In the genomic region with DNA sequence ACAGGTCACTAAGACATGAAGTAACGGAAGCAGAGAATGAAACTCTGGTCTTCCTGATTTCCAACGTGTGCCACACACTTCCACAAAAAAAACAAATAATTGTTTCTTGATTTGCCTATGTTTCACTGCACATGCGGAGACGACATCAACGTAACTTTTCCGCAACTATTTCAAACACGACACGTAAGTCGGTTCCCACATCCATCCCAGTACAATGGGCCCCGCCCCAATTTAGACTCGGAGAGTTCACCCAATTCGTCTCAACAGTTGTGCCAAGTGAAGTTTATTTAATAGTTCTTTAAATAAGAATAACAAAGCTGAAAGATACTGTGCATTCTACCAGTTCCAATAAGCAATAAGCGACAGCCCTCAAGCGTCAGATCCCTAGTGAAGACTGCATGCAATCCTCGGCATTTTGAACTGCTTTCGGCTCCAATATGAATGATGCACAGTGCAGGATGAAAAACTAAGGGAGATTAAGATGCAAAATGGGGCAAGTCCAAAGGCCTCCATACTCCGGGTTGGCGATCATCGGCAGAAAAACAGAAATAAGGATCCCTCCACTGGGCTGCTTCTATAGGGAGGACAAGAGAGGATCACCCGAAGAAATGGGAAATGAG, we compare ENCODE assay signal across 8 cellular contexts. TPM values are rescaled to one million over a fixed set of nuclear protein-coding genes. Genes with fewer than 3 reads are reported as not detected.
A peak's percentile ranks its signal among the peaks of the same experiment; 100 is the strongest.
DNase-seq lines count a peak whose midpoint lies in the region; ATAC-seq and TF ChIP-seq lines count a peak whose summit lies in the region.

No MANE protein-coding gene starts in this region.

- intact Hi-C loops in OCI-LY7 (cut with micrococcal nuclease; ENCODE audit: unreplicated experiment) (loop anchor here (1.0 kb wide), 2 partner anchors 33 to 193 kb away; partner anchors contain the start of gene FAM161A), breast epithelium (cut with DNase I; ENCODE audit: low total_unique reads) (no loop called here), stomach (cut with DNase I; ENCODE audit: low total_unique reads) (no loop called here)

- POLR2A ChIA-PET in AG04450 (lab: Yijun Ruan, JAX): no interaction called here
- POLR2A ChIA-PET in OCI-LY7 (lab: Charles Lee): interaction anchor here (0.6 to 1.6 kb wide), 3 partner anchors 20 to 110 kb away, joined by 4 to 6 read pairs (median 5); partner anchors contain the start of gene FAM161A

- H3K9me3 ChIP-seq in AG04450 (ENCODE audit: control insufficient read depth, insufficient read depth, low read length) (no peaks in the 10 kb centered on the region; the same call in 1 of the 2 replicates), OCI-LY7 (ENCODE audit: low read length) (no peaks in the 10 kb centered on the region), breast epithelium (no peaks in the 10 kb centered on the region), stomach (no peaks in the 10 kb centered on the region)

- peaks cover 23% of the 10 kb centered on the region for H4K20me1 ChIP-seq in OCI-LY7 (ENCODE audit: insufficient read depth, low read length)

- 0% methylated on average over 20 of the region's 20 CpGs for WGBS in stomach, 5 donors

- CTCF ChIA-PET in AG04450 (lab: Charles Lee): interaction anchor here (0.9 kb wide), 1 partner anchor 752 kb away, joined by 3 read pairs; no protein-coding TSS in a partner anchor
- CTCF ChIA-PET in OCI-LY7 (lab: Charles Lee; ENCODE audit: unreplicated experiment): no interaction called here

- peaks cover 57% of the 10 kb centered on the region for H3K79me2 ChIP-seq in OCI-LY7 (ENCODE audit: insufficient read depth, low read depth, low read length)

- TF ChIP-seq CTCF in AG04450 (IDR thresholded peaks at IDR 0.05; ENCODE audit: low read depth, low read length) (no peak), OCI-LY7 (conservative IDR thresholded peaks at IDR 0.05; ENCODE audit: low read length) (no peak), breast epithelium (IDR thresholded peaks at IDR 0.05) (no peak), stomach (IDR thresholded peaks at IDR 0.05) (peak in 1 of 7 experiments; percentile 1)

- H2AFZ ChIP-seq in OCI-LY7 (ENCODE audit: low read length): peak overlapping the region; percentile 58; the same call in 1 of the 2 replicates

- peak overlapping the region; percentile 95 for H3K4me3 ChIP-seq in AG04450 (ENCODE audit: low read depth, low read length)
- H3K4me3 ChIP-seq in OCI-LY7 (ENCODE audit: low read depth, low read length, poor library complexity, severe bottlenecking): peak overlapping the region; percentile 88
- H3K4me3 ChIP-seq in breast epithelium: peak overlapping the region; percentile 79 to 94 (median 92)
- H3K4me3 ChIP-seq in stomach: peak overlapping the region; percentile 73 to 92 (median 84)

- H3K9me2 ChIP-seq in OCI-LY7 (ENCODE audit: insufficient read depth, low read length): no peaks in the 10 kb centered on the region

- H3K4me1 ChIP-seq in OCI-LY7 (ENCODE audit: insufficient read depth, low read length, poor library complexity, severe bottlenecking) (peaks cover 22% of the 10 kb centered on the region), breast epithelium (peaks cover 0 to 10% of the 10 kb centered on the region in 2 donors), stomach (peaks cover 18 to 33% (median 26%) of the 10 kb centered on the region in 4 donors)

- H3K27me3 ChIP-seq in AG04450 (ENCODE audit: control insufficient read depth, insufficient read depth, low read length) (no peaks in the 10 kb centered on the region), breast epithelium (no peaks in the 10 kb centered on the region), stomach (no peaks in the 10 kb centered on the region)

- H3K36me3 ChIP-seq in OCI-LY7 (ENCODE audit: insufficient read depth, low read length): peaks cover 54% of the 10 kb centered on the region
- no peaks in the 10 kb centered on the region for H3K36me3 ChIP-seq in breast epithelium
- H3K36me3 ChIP-seq in stomach: peaks cover 12 to 37% (median 30%) of the 10 kb centered on the region in 4 donors

- no peak for TF ChIP-seq EP300 in stomach (IDR thresholded peaks at IDR 0.05)

- peak overlapping the region; percentile 74 for H3K4me2 ChIP-seq in OCI-LY7 (ENCODE audit: low read length)

- no TSS peak for BruUV-seq in OCI-LY7 (replicated peaks; lab: Mats Ljungman, UMichigan)

- peak overlapping the region; percentile 98 for H3K27ac ChIP-seq in AG04450 (ENCODE audit: low read depth, low read length)
- peak overlapping the region; percentile 64 for H3K27ac ChIP-seq in OCI-LY7 (ENCODE audit: low read depth, low read length, poor library complexity, severe bottlenecking)
- H3K27ac ChIP-seq in breast epithelium: peak overlapping the region; percentile 96 to 98
- H3K27ac ChIP-seq in stomach: peak overlapping the region; percentile 91 to 100 (median 97)

- TF ChIP-seq POLR2A in breast epithelium (IDR thresholded peaks at IDR 0.05) (no peak), stomach (IDR thresholded peaks at IDR 0.05) (no peak)

- no peak for DNase-seq in AG04450 (ENCODE audit: low read depth, low spot score)
- peak; percentile 18 for DNase-seq in OCI-LY7 (ENCODE audit: low spot score)
- DNase-seq in breast epithelium (ENCODE audit: low spot score in 2 of 2): no peak
- DNase-seq in left lobe of liver (ENCODE audit: low spot score): no peak
- no peak for DNase-seq in stomach
- no peak for DNase-seq in iPS-NIHi7 (ENCODE audit: extremely low spot score)

- peak; percentile 17 for ATAC-seq in GM18511 (IDR thresholded peaks at IDR 0.05; ENCODE audit: unreplicated experiment)
- peak; percentile 24 for ATAC-seq in left lobe of liver
- ATAC-seq in HG03196 (IDR thresholded peaks at IDR 0.05; ENCODE audit: unreplicated experiment): no peak

RNA-seq across cellular contexts. Expression of gene CCT4, which starts 0.7 kb away (rescaled TPM):
- 136 and 170 TPM in 2 replicates for polyA plus RNA-seq in AG04450 (2011; rRNA removed)
- 59.9 and 96.7 TPM in 2 replicates for polyA minus RNA-seq in AG04450 (2011; rRNA and poly(A)+ RNA removed)
- 144 and 196 TPM in 2 replicates for total RNA-seq in OCI-LY7 (2014; rRNA removed; shearing (Covaris generic))
- 192 and 232 TPM in 2 replicates for total RNA-seq in OCI-LY7 (2022)
- 100 to 1,000 TPM in 1 of 3 donors, 10 to 100 TPM in 2; 73.3 to 119 (median 82.9) TPM for total RNA-seq in breast epithelium
- total RNA-seq in left lobe of liver: 38.3 TPM
- 100 to 1,000 TPM in 1 of 5 donors, 10 to 100 TPM in 4; 18.5 to 109 (median 61.6) TPM for total RNA-seq in stomach
- polyA plus RNA-seq in stomach: 10 to 100 TPM; 59.0 to 90.7 (median 75.5) TPM

RNA-seq across cellular contexts. Expression of gene COMMD1, which starts 17.7 kb away (rescaled TPM):
- polyA plus RNA-seq in AG04450 (2011; rRNA removed) (52.4 and 59.9 TPM in 2 replicates), stomach (10 to 100 TPM; 45.1 to 60.3 (median 48.6) TPM)
- polyA minus RNA-seq in AG04450 (2011; rRNA and poly(A)+ RNA removed): 21.1 and 21.4 TPM in 2 replicates
- 22.1 and 22.6 TPM in 2 replicates for total RNA-seq in OCI-LY7 (2014; rRNA removed; shearing (Covaris generic))
- total RNA-seq in OCI-LY7 (2022) (17.7 and 22.0 TPM in 2 replicates), breast epithelium (10 to 100 TPM; 38.4 to 63.8 (median 56.4) TPM), left lobe of liver (16.5 TPM), stomach (100 to 1,000 TPM in 2 of 5 donors, 10 to 100 TPM in 3; 12.1 to 155 (median 46.2) TPM)

RNA-seq across cellular contexts. Expression of gene FAM161A, which starts 33.9 kb away (rescaled TPM):
- polyA plus RNA-seq in AG04450 (2011; rRNA removed) (1.1 and 1.6 TPM in 2 replicates), stomach (1 to 10 TPM; 2.1 to 4.7 (median 2.5) TPM)
- 0.51 and 0.61 TPM in 2 replicates for polyA minus RNA-seq in AG04450 (2011; rRNA and poly(A)+ RNA removed)
- 1.8 and 3.5 TPM in 2 replicates for total RNA-seq in OCI-LY7 (2014; rRNA removed; shearing (Covaris generic))
- total RNA-seq in OCI-LY7 (2022) (4.6 and 6.3 TPM in 2 replicates), breast epithelium (1 to 10 TPM; 3.5 to 4.0 (median 3.6) TPM), left lobe of liver (0.75 TPM), stomach (10 to 100 TPM in 1 of 5 donors, 1 to 10 TPM in 4; 1.7 to 23.9 (median 6.6) TPM)
